Comparison of ENCODE assay signal across 1 cellular context in genomic region chr5:60795424-60795950, GRCh38. TPM values are rescaled to one million over a fixed set of nuclear protein-coding genes. Genes with fewer than 3 reads are reported as not detected.
"Had no signal": no experiment of that assay in that cellular context is flagged by ENCODE, and none has a peak within 500 bp of the region (broad histone marks: within the 10 kb centered on the region; RNA-seq: fewer than 3 reads in every experiment).

No MANE protein-coding gene starts in this region.

RNA-seq across cellular contexts. Expression of gene ELOVL7, which starts 48.6 kb away (rescaled TPM):
- polyA plus RNA-seq: naive thymus-derived CD4-positive, alpha-beta T cell had no signal
